ENCODE assay signal across 1 cellular context in genomic region chr18:59207506-59207905, GRCh38.
TF ChIP-seq lines count a peak whose summit lies in the region.

No MANE protein-coding gene starts in this region.

TF ChIP-seq in GM23338, 12 proteins besides CTCF, POLR2A, EP300 and RAD21 (continued from another document):
- TF ChIP-seq, protein P1, sequence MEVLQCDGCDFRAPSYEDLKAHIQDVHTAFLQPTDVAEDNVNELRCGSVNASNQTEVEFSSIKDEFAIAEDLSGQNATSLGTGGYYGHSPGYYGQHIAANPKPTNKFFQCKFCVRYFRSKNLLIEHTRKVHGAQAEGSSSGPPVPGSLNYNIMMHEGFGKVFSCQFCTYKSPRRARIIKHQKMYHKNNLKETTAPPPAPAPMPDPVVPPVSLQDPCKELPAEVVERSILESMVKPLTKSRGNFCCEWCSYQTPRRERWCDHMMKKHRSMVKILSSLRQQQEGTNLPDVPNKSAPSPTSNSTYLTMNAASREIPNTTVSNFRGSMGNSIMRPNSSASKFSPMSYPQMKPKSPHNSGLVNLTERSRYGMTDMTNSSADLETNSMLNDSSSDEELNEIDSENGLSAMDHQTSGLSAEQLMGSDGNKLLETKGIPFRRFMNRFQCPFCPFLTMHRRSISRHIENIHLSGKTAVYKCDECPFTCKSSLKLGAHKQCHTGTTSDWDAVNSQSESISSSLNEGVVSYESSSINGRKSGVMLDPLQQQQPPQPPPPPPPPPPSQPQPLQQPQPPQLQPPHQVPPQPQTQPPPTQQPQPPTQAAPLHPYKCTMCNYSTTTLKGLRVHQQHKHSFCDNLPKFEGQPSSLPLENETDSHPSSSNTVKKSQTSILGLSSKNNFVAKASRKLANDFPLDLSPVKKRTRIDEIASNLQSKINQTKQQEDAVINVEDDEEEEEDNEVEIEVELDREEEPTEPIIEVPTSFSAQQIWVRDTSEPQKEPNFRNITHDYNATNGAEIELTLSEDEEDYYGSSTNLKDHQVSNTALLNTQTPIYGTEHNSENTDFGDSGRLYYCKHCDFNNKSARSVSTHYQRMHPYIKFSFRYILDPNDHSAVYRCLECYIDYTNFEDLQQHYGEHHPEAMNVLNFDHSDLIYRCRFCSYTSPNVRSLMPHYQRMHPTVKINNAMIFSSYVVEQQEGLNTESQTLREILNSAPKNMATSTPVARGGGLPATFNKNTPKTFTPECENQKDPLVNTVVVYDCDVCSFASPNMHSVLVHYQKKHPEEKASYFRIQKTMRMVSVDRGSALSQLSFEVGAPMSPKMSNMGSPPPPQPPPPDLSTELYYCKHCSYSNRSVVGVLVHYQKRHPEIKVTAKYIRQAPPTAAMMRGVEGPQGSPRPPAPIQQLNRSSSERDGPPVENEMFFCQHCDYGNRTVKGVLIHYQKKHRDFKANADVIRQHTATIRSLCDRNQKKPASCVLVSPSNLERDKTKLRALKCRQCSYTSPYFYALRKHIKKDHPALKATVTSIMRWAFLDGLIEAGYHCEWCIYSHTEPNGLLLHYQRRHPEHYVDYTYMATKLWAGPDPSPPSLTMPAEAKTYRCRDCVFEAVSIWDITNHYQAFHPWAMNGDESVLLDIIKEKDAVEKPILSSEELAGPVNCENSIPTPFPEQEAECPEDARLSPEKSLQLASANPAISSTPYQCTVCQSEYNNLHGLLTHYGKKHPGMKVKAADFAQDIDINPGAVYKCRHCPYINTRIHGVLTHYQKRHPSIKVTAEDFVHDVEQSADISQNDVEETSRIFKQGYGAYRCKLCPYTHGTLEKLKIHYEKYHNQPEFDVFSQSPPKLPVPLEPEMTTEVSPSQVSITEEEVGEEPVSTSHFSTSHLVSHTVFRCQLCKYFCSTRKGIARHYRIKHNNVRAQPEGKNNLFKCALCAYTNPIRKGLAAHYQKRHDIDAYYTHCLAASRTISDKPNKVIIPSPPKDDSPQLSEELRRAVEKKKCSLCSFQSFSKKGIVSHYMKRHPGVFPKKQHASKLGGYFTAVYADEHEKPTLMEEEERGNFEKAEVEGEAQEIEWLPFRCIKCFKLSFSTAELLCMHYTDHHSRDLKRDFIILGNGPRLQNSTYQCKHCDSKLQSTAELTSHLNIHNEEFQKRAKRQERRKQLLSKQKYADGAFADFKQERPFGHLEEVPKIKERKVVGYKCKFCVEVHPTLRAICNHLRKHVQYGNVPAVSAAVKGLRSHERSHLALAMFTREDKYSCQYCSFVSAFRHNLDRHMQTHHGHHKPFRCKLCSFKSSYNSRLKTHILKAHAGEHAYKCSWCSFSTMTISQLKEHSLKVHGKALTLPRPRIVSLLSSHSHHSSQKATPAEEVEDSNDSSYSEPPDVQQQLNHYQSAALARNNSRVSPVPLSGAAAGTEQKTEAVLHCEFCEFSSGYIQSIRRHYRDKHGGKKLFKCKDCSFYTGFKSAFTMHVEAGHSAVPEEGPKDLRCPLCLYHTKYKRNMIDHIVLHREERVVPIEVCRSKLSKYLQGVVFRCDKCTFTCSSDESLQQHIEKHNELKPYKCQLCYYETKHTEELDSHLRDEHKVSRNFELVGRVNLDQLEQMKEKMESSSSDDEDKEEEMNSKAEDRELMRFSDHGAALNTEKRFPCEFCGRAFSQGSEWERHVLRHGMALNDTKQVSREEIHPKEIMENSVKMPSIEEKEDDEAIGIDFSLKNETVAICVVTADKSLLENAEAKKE (CRISPR knock-in tag; IDR thresholded peaks at IDR 0.05) = no peak
- TF ChIP-seq EZH2phosphoT487 (IDR thresholded peaks at IDR 0.05; ENCODE audit: unreplicated experiment) (no peak), NANOG (IDR thresholded peaks at IDR 0.05; ENCODE audit: borderline replicate concordance) (no peak), POLR2AphosphoS5 (IDR thresholded peaks at IDR 0.05; ENCODE audit: low read depth) (no peak), STAT1 (IDR thresholded peaks at IDR 0.05; ENCODE audit: unreplicated experiment) (no peak)
TF ChIP-seq in GM23338: peak in this region for 0.
